1 cellular context compared by ENCODE assay signal in genomic region chr3:52149021-52149420, GRCh38.
TF ChIP-seq lines count a peak whose summit lies in the region.

No MANE protein-coding gene starts in this region.

TF ChIP-seq in K562, 482 proteins besides CTCF, POLR2A, EP300 and RAD21 (continued from another document):
- no peak for TF ChIP-seq NFIX (CRISPR knock-in tag; IDR thresholded peaks at IDR 0.05; ENCODE audit: low read depth)
- TF ChIP-seq RBM25 (IDR thresholded peaks at IDR 0.05; ENCODE audit: low read depth, low read length, severe bottlenecking): peak; percentile 39
